In the genomic region with DNA sequence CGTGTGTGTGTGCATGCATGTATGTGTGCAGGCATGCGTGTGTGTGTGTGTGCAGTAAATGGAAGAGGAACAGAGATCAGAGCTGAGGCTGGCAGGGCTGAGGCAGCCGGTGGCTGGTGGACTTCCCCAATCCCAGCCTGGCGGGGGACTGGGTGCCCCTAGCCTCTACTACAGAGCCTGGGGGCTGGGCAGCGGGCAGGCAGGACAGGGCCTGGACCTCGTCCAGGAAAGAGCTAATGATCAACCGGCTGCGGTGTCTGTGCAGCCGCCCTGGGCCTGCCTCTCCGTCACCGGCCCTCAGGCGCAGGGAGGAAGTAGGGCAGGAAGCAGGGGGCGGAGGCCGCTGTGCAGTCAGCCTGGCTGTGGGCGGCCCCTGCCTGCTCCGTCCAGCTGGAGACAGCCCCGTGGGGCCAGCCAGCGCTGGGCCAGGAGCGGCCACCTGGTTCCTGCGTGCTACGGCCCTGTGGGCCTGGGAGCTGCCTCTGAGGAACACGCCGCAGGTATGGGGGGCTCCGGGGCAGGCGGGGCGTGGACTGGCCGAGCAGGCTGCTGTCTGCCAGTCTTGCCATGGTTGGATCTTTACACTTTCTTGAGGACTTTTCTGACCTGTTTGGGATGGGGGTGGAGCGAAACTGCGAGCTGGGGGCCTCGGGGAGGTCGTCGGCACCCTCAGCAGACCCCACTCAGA, we compare ENCODE assay signal across 8 cellular contexts. TPM values are rescaled to one million over a fixed set of nuclear protein-coding genes. Genes with fewer than 3 reads are reported as not detected.
DNase-seq lines count a peak whose midpoint lies in the region; FAIRE-seq and TF ChIP-seq lines count a peak whose summit lies in the region.

A gene (plus strand): TSS at position 385 of the 688 bp plus-strand sequence. CDS start 5,905 bp downstream, outside the sequence.

- H2AFZ ChIP-seq in MM.1S (ENCODE audit: low read length): peak within 1 kb of the TSS; percentile 80

- peak within 1 kb of the TSS; percentile 90 for H3K4me2 ChIP-seq in MM.1S (ENCODE audit: low read depth, low read length)

- peaks cover 6% of the 10 kb centered on the region for H3K4me1 ChIP-seq in MM.1S (ENCODE audit: low read length)

- no peaks in the 10 kb centered on the region for H3F3A ChIP-seq in MM.1S (ENCODE audit: insufficient read depth, low read length)

- H3K9ac ChIP-seq in MM.1S (ENCODE audit: low read length): peak within 1 kb of the TSS; percentile 57

- no peaks in the 10 kb centered on the region for H3K36me3 ChIP-seq in H7 (replicated peaks; ENCODE audit: control insufficient read depth, insufficient read depth, low read length)
- no peaks in the 10 kb centered on the region for H3K36me3 ChIP-seq in MM.1S (replicated peaks; ENCODE audit: insufficient read depth, low read length)
- H3K36me3 ChIP-seq in WERI-Rb-1: no peaks in the 10 kb centered on the region

- H3K79me2 ChIP-seq in MM.1S (ENCODE audit: low read length): no peaks in the 10 kb centered on the region

- H3K27me3 ChIP-seq in H7 (ENCODE audit: control insufficient read depth, insufficient read depth, low read length) (no peaks in the 10 kb centered on the region), MM.1S (replicated peaks; ENCODE audit: insufficient read depth, low read length) (peaks cover 22% of the 10 kb centered on the region), WERI-Rb-1 (ENCODE audit: insufficient read depth, low read depth, severe bottlenecking) (no peaks in the 10 kb centered on the region)

- H3K27ac ChIP-seq in MM.1S (ENCODE audit: low read length) (peak within 1 kb of the TSS; percentile 37; the same call in 1 of the 2 replicates), WERI-Rb-1 (peak within 1 kb of the TSS; percentile 52)

- H3K9me3 ChIP-seq in MM.1S (replicated peaks; ENCODE audit: insufficient read depth, low read length): no peaks in the 10 kb centered on the region
- no peaks in the 10 kb centered on the region for H3K9me3 ChIP-seq in WERI-Rb-1 (ENCODE audit: severe bottlenecking)

- peak; percentile 80 for DNase-seq in H7
- peak; percentile 68 for DNase-seq in MM.1S
- DNase-seq in WERI-Rb-1: peak; percentile 85
- DNase-seq in cerebellum (ENCODE audit: low spot score): peak; percentile 41
- peak; percentile 95 for DNase-seq in left kidney (ENCODE audit: low read depth, low spot score)
- DNase-seq in stimulated activated CD4-positive, alpha-beta T cell treated with anti-CD3 and anti-CD28 coated beads, Interleukin-2, amount 100 ng/mL, for 4 hours (ENCODE audit: low read depth): peak; percentile 21
- DNase-seq in D721Med (ENCODE audit: insufficient read length, low spot score): no peak

- H4K20me1 ChIP-seq in MM.1S (ENCODE audit: insufficient read depth, low read length): no peaks in the 10 kb centered on the region

- TF ChIP-seq POLR2A in GM10847 (IDR thresholded peaks at IDR 0.05; ENCODE audit: extremely low read depth, insufficient read length): peak; percentile 51

- no peak within 1 kb of the TSS for H3K4me3 ChIP-seq in H7 (ENCODE audit: insufficient read depth, low read depth, low read length)
- peak within 1 kb of the TSS; percentile 61 for H3K4me3 ChIP-seq in MM.1S (ENCODE audit: low read length)
- peak within 1 kb of the TSS; percentile 7; the same call in 1 of the 2 replicates for H3K4me3 ChIP-seq in WERI-Rb-1 (ENCODE audit: low read depth, low read length)

- H3K9me2 ChIP-seq in MM.1S (replicated peaks; ENCODE audit: insufficient read depth, low read length): no peaks in the 10 kb centered on the region

- FAIRE-seq in D721Med (lab: Jason Lieb, UNC): no peak

- no peak for TF ChIP-seq CTCF in MM.1S (IDR thresholded peaks at IDR 0.05; ENCODE audit: low read length)
- no peak for TF ChIP-seq CTCF in WERI-Rb-1 (IDR thresholded peaks at IDR 0.05; ENCODE audit: low read depth, low read length)
- TF ChIP-seq CTCF in D721Med (IDR thresholded peaks at IDR 0.05; ENCODE audit: insufficient read depth, missing control alignments): no peak

RNA-seq across cellular contexts. Expression of the gene that starts here (rescaled TPM):
- total RNA-seq in H7 (2014; rRNA removed; shearing (Covaris generic)): 0.59 and 2.2 TPM in 2 replicates
- 5.6 TPM for total RNA-seq in cerebellum
